21 cellular contexts compared by ENCODE assay signal in genomic region chr15:52656412-52656811, GRCh38. TPM values are rescaled to one million over a fixed set of nuclear protein-coding genes. Genes with fewer than 3 reads are reported as not detected.
A peak's percentile ranks its signal among the peaks of the same experiment; 100 is the strongest.
DNase-seq lines count a peak whose midpoint lies in the region; ATAC-seq and TF ChIP-seq lines count a peak whose summit lies in the region.
"Had no signal": no experiment of that assay in that cellular context is flagged by ENCODE, and none has a peak within 500 bp of the region (broad histone marks: within the 10 kb centered on the region; RNA-seq: fewer than 3 reads in every experiment).

No MANE protein-coding gene starts in this region.

- H3K4me1 ChIP-seq in ACC112 (ENCODE audit: control insufficient read depth, insufficient read depth, low read length, unreplicated experiment) (peaks cover 58% of the 10 kb centered on the region), ascending aorta (peaks cover 6 to 31% of the 10 kb centered on the region in 2 donors), subcutaneous abdominal adipose tissue (ENCODE audit: control insufficient read depth in 5 of 5, insufficient read depth in 5 of 5, low read length in 5 of 5) (peaks cover 9 to 60% (median 36%) of the 10 kb centered on the region in 5 donors)
- H3K4me1 ChIP-seq: BLaER1 treated with 17β-estradiol and CSF1 and Interleukin-3, amounts not matched to agents 10 nM and 100 nM had no signal

- DNase-seq in ascending aorta (ENCODE audit: low spot score in 2 of 2) (no peak), iris pigment epithelial cell (ENCODE audit: low read depth) (peak; percentile 45), NCI-H146 (lab: John Stamatoyannopoulos, UW) (no peak), SKM-1 (lab: John Stamatoyannopoulos, UW; ENCODE audit: unreplicated experiment) (no peak), NCI-H510A treated with DMSO at 0.1 percent for 48 hours (lab: John Stamatoyannopoulos, UW) (no peak)
- DNase-seq: activated CD4-positive, alpha-beta T cell treated with anti-CD3 and anti-CD28 coated beads, Interleukin-2, amount 50 U/mL, for 1 hour; Calu3; H9; NCI-H1417; NCI-H2107; NCI-H524; stimulated activated CD4-positive, alpha-beta T cell treated with anti-CD3 and anti-CD28 coated beads, Interleukin-4, amount 100 ng/mL, for 24 hours; stimulated activated naive CD4-positive, alpha-beta T cell treated with Interleukin-2 at 50 U/mL for 16 hours; WERI-Rb-1 had no signal

- no peak for TF ChIP-seq CTCF in ascending aorta (IDR thresholded peaks at IDR 0.05)

- no peak for ATAC-seq in HG03439 (IDR thresholded peaks at IDR 0.05; ENCODE audit: unreplicated experiment)
- ATAC-seq: activated T-helper 17 cell treated with anti-CD3 and anti-CD28 coated beads, Interleukin-2, amount 50 U/mL, for 72 hours; SK-N-SH treated with all-trans-retinoic acid at 6 μM for 48 hours had no signal

- peak overlapping the region; percentile 70 for H3K27ac ChIP-seq in ACC112 (ENCODE audit: low read depth, low read length)
- H3K27ac ChIP-seq in ascending aorta = peak overlapping the region; percentile 19 to 59
- H3K27ac ChIP-seq in subcutaneous abdominal adipose tissue (ENCODE audit: low read depth, low read length) = peak overlapping the region; percentile 70
- H3K27ac ChIP-seq: BLaER1 treated with 17β-estradiol and CSF1 and Interleukin-3, amounts not matched to agents 10 nM and 100 nM; WERI-Rb-1 had no signal

- H3K9me3 ChIP-seq in ascending aorta = no peaks in the 10 kb centered on the region
- no peaks in the 10 kb centered on the region for H3K9me3 ChIP-seq in subcutaneous abdominal adipose tissue (ENCODE audit: control insufficient read depth in 5 of 5, low read length in 5 of 5)
- H3K9me3 ChIP-seq: BLaER1 treated with 17β-estradiol and CSF1 and Interleukin-3, amounts not matched to agents 10 nM and 100 nM; vagina had no signal

- H3K36me3 ChIP-seq in ACC112 (ENCODE audit: insufficient read depth, low read length) (peaks cover 5% of the 10 kb centered on the region; the same call in 1 of the 2 replicates), ascending aorta (peaks cover 2 to 14% of the 10 kb centered on the region in 2 donors), subcutaneous abdominal adipose tissue (ENCODE audit: control insufficient read depth in 5 of 5, insufficient read depth in 5 of 5, low read length in 5 of 5) (peaks cover 9 to 38% (median 35%) of the 10 kb centered on the region in 5 donors)
- H3K36me3 ChIP-seq: WERI-Rb-1 had no signal

- peaks cover 6% of the 10 kb centered on the region for H3K79me2 ChIP-seq in ACC112 (ENCODE audit: control insufficient read depth, insufficient read depth, low read length, unreplicated experiment)

- H2AFZ ChIP-seq in ACC112 (ENCODE audit: low read length, unreplicated experiment) = no peak overlapping the region

- H3K9ac ChIP-seq in subcutaneous abdominal adipose tissue (ENCODE audit: low read length in 5 of 5) = peak overlapping the region in 1 of 5 donors; percentile 10
- H3K9ac ChIP-seq: BLaER1 treated with 17β-estradiol and CSF1 and Interleukin-3, amounts not matched to agents 10 nM and 100 nM had no signal

- H3K27me3 ChIP-seq in ACC112 (ENCODE audit: insufficient read depth, low read length) (no peaks in the 10 kb centered on the region), ascending aorta (no peaks in the 10 kb centered on the region), subcutaneous abdominal adipose tissue (ENCODE audit: control insufficient read depth in 5 of 5, insufficient read depth in 4 of 5, low read length in 5 of 5) (no peaks in the 10 kb centered on the region)
- H3K27me3 ChIP-seq: BLaER1 treated with 17β-estradiol and CSF1 and Interleukin-3, amounts not matched to agents 10 nM and 100 nM; vagina had no signal

- intact Hi-C loops in ascending aorta (cut with DNase I) = no loop called here

- H3K4me3 ChIP-seq in ACC112 (ENCODE audit: low read depth, low read length) (no peak overlapping the region), ascending aorta (no peak overlapping the region), subcutaneous abdominal adipose tissue (ENCODE audit: low read depth in 1 of 5, low read length in 5 of 5) (no peak overlapping the region)
- H3K4me3 ChIP-seq: BLaER1 treated with 17β-estradiol and CSF1 and Interleukin-3, amounts not matched to agents 10 nM and 100 nM; vagina had no signal

RNA-seq across cellular contexts. Expression of gene ATOSA, which starts 22.8 kb away (rescaled TPM):
- 29.9 TPM for total RNA-seq in ascending aorta
